Comparison of ENCODE assay signal across 9 cellular contexts in genomic region chr20:63735859-63736718, GRCh38. TPM values are rescaled to one million over a fixed set of nuclear protein-coding genes. Genes with fewer than 3 reads are reported as not detected.
DNase-seq lines count a peak whose midpoint lies in the region; ATAC-seq and TF ChIP-seq lines count a peak whose summit lies in the region.
"Had no signal": no experiment of that assay in that cellular context is flagged by ENCODE, and none has a peak within 500 bp of the region (broad histone marks: within the 10 kb centered on the region; RNA-seq: fewer than 3 reads in every experiment).

Gene LIME1 (plus strand): TSS chr20:63736664. CDS start chr20:63737550, 886 bp downstream.

- H3K9ac ChIP-seq in iPS-15b (ENCODE audit: low read depth, low read length) = peak within 1 kb of the TSS; percentile 12

- H3K27ac Mint-ChIP-seq in stimulated activated naive B cell treated with anti-CD40 and anti-IgM and Interleukin-4, amounts not matched to agents 10 μg/mL and 1 μg/mL and 100 μg/mL, for 72 hours = peak within 1 kb of the TSS; percentile 77
- H3K27ac Mint-ChIP-seq in nephron progenitor cell = no peak within 1 kb of the TSS

- peak; percentile 47 to 54 for ATAC-seq in stimulated activated naive B cell treated with anti-CD40 and anti-IgM and Interleukin-4, amounts not matched to agents 10 μg/mL and 1 μg/mL and 100 μg/mL, for 72 hours (replicated peaks)
- ATAC-seq in HG03565 (IDR thresholded peaks at IDR 0.05; ENCODE audit: unreplicated experiment) = no peak

- CTCF ChIA-PET in A673 (lab: Charles Lee) = no interaction called here

- peaks cover 23 to 40% of the 10 kb centered on the region in 2 donors for H3K4me1 Mint-ChIP-seq in stimulated activated naive B cell treated with anti-CD40 and anti-IgM and Interleukin-4, amounts not matched to agents 10 μg/mL and 1 μg/mL and 100 μg/mL, for 72 hours
- no peaks in the 10 kb centered on the region for H3K4me1 Mint-ChIP-seq in nephron progenitor cell

- peaks cover 5% of the 10 kb centered on the region for H3K36me3 ChIP-seq in A673 (ENCODE audit: insufficient read depth, low read length, poor library complexity, severe bottlenecking)
- peaks cover 27% of the 10 kb centered on the region for H3K36me3 ChIP-seq in iPS-15b (ENCODE audit: control insufficient read depth, insufficient read depth, low read length)

- TF ChIP-seq CTCF in A673 (conservative IDR thresholded peaks at IDR 0.05; ENCODE audit: low read depth, low read length) = no peak
- no peak for TF ChIP-seq CTCF in nephron progenitor cell (IDR thresholded peaks at IDR 0.05)

- H3K27me3 ChIP-seq in A673 (replicated peaks; ENCODE audit: insufficient read depth, low read depth, low read length, poor library complexity) (no peaks in the 10 kb centered on the region), iPS-15b (ENCODE audit: control insufficient read depth, insufficient read depth, low read length) (no peaks in the 10 kb centered on the region)

- intact Hi-C loops in A673 (cut with micrococcal nuclease; ENCODE audit: unreplicated experiment) = no loop called here

- POLR2A ChIA-PET in A673 (lab: Charles Lee; ENCODE audit: low non-redundant PET) = no interaction called here

- no peak for DNase-seq in A673 (ENCODE audit: low spot score)
- peak; percentile 24 for DNase-seq in HuH-7.5 (ENCODE audit: low spot score)
- DNase-seq in activated T-cell treated with anti-CD3 and anti-CD28 coated beads, Interleukin-2, amount 50 U/mL, for 1 hour = peak; percentile 80
- peak; percentile 47 for DNase-seq in stimulated activated naive B cell treated with anti-CD40 and anti-IgM and Interleukin-4, amounts not matched to agents 10 μg/mL and 1 μg/mL and 100 μg/mL, for 72 hours
- no peak for DNase-seq in nephron progenitor cell
- no peak for DNase-seq in NCI-H1105 (lab: John Stamatoyannopoulos, UW)

- H3K4me3 Mint-ChIP-seq in stimulated activated naive B cell treated with anti-CD40 and anti-IgM and Interleukin-4, amounts not matched to agents 10 μg/mL and 1 μg/mL and 100 μg/mL, for 72 hours = peak within 1 kb of the TSS; percentile 60 to 71
- no peak within 1 kb of the TSS for H3K4me3 Mint-ChIP-seq in nephron progenitor cell

- H3K4me3 ChIP-seq in A673 (ENCODE audit: low read depth, low read length, poor library complexity, severe bottlenecking) (no peak within 1 kb of the TSS), iPS-15b (ENCODE audit: low read depth, low read length) (peak within 1 kb of the TSS; percentile 18)

- H3K9me3 ChIP-seq in A673 (ENCODE audit: low read depth, low read length, poor library complexity, severe bottlenecking) (no peaks in the 10 kb centered on the region), iPS-15b (ENCODE audit: control insufficient read depth, insufficient read depth, low read length) (no peaks in the 10 kb centered on the region)

- H3K27me3 Mint-ChIP-seq in stimulated activated naive B cell treated with anti-CD40 and anti-IgM and Interleukin-4, amounts not matched to agents 10 μg/mL and 1 μg/mL and 100 μg/mL, for 72 hours = no peaks in the 10 kb centered on the region
- H3K27me3 Mint-ChIP-seq in nephron progenitor cell (ENCODE audit: low read depth, poor library complexity) = peaks cover 8% of the 10 kb centered on the region

- no peak within 1 kb of the TSS for H3K27ac ChIP-seq in A673 (ENCODE audit: low read depth, low read length, poor library complexity, severe bottlenecking)
- H3K27ac ChIP-seq: C4-2B had no signal

- H3K4me1 ChIP-seq in A673 (ENCODE audit: insufficient read depth, low read length, poor library complexity, severe bottlenecking) (peaks cover 5% of the 10 kb centered on the region), iPS-15b (ENCODE audit: control insufficient read depth, insufficient read depth, low read length) (no peaks in the 10 kb centered on the region)

- no peaks in the 10 kb centered on the region for H3K9me3 Mint-ChIP-seq in stimulated activated naive B cell treated with anti-CD40 and anti-IgM and Interleukin-4, amounts not matched to agents 10 μg/mL and 1 μg/mL and 100 μg/mL, for 72 hours
- no peaks in the 10 kb centered on the region for H3K9me3 Mint-ChIP-seq in nephron progenitor cell

- no TSS peak for BruUV-seq in A673 (replicated peaks; lab: Mats Ljungman, UMichigan)

- peaks cover 24 to 29% of the 10 kb centered on the region in 2 donors for H3K36me3 Mint-ChIP-seq in stimulated activated naive B cell treated with anti-CD40 and anti-IgM and Interleukin-4, amounts not matched to agents 10 μg/mL and 1 μg/mL and 100 μg/mL, for 72 hours
- H3K36me3 Mint-ChIP-seq in nephron progenitor cell (ENCODE audit: low read depth) = peaks cover 14% of the 10 kb centered on the region

RNA-seq across cellular contexts. Expression of gene LIME1, which starts in this region (rescaled TPM):
- 15.1 and 16.3 TPM in 2 replicates for total RNA-seq in A673 (2021)

Comparison
In these comparisons a context has a peak if more than half of its experiments do, and no peak if none do; other contexts are left out.
1. DNase-seq: peak in HuH-7.5 (single experiment), activated T-cell treated with anti-CD3 and anti-CD28 coated beads, Interleukin-2, amount 50 U/mL, for 1 hour (single experiment) and stimulated activated naive B cell treated with anti-CD40 and anti-IgM and Interleukin-4, amounts not matched to agents 10 μg/mL and 1 μg/mL and 100 μg/mL, for 72 hours (single experiment); none in A673 (single experiment), nephron progenitor cell (single experiment) and NCI-H1105 (single experiment).